In the genomic region with DNA sequence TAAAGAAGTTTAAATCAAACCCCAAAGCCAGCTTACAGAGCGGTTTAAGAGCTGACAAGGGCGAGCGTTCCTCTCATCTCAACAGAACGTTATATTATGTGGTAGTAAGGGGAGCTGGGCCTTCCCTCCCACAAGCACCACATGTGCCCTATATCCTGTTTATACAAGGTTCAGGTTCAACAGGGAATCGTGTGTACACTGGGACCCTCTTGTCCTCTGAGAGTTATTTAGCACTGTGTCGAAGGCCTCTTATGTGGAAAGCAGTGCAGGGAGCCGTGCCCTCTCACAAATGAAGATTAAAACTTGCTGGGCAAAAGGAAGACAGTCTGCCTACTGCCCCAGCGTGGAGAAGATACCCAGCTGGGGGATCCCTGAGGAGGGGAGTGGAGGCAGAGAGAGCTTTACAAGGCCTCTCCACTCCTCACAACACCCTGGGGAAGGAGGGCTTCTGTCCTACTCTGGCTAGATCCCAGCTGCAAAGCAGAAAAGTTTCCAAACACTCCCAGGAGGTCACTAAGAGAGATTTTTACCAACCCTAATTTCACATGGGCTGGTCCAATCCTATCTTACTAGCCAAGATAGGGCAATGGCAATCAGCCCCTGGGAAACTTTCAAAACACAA, we compare ENCODE assay signal across 8 cellular contexts. TPM values are rescaled to one million over a fixed set of nuclear protein-coding genes. Genes with fewer than 3 reads are reported as not detected.
DNase-seq lines count a peak whose midpoint lies in the region; ATAC-seq, FAIRE-seq and TF ChIP-seq lines count a peak whose summit lies in the region.

No MANE protein-coding gene starts in this region.

- no peak for TF ChIP-seq EP300 in K562 (IDR thresholded peaks at IDR 0.05; ENCODE audit: low read length)

- no peaks in the 10 kb centered on the region for H3K36me3 ChIP-seq in CD8-positive, alpha-beta T cell (ENCODE audit: insufficient read depth, low read length)
- peaks cover 51% of the 10 kb centered on the region; the same call in 2 of the 3 replicates for H3K36me3 ChIP-seq in K562 (ENCODE audit: control insufficient read depth, insufficient read depth, low read length)

- no peaks in the 10 kb centered on the region for H3K9me3 Mint-ChIP-seq in CD8-positive, alpha-beta T cell
- no peaks in the 10 kb centered on the region for H3K9me3 Mint-ChIP-seq in mesothelial cell of epicardium

- peaks cover 52% of the 10 kb centered on the region for H3K36me3 Mint-ChIP-seq in CD8-positive, alpha-beta T cell
- peaks cover 9% of the 10 kb centered on the region for H3K36me3 Mint-ChIP-seq in mesothelial cell of epicardium

- no peaks in the 10 kb centered on the region for H3K9me3 ChIP-seq in CD8-positive, alpha-beta T cell (ENCODE audit: low read length)
- no peaks in the 10 kb centered on the region for H3K9me3 ChIP-seq in K562 (replicated peaks; ENCODE audit: control insufficient read depth, insufficient read depth, low read depth, low read length)

- peak; percentile 69 for FAIRE-seq in K562 (lab: Jason Lieb, UNC)

- POLR2A ChIA-PET in CD8-positive, alpha-beta T cell (lab: Charles Lee), result interaction anchor here (0.6 to 6.5 kb wide), 5 partner anchors 11 to 336 kb away, joined by 3 to 66 read pairs (median 3); no protein-coding TSS in a partner anchor
- POLR2A ChIA-PET in K562 (lab: Yijun Ruan, JAX), result interaction anchor here (0.7 to 2.3 kb wide), 8 partner anchors 8 to 438 kb away, joined by 3 to 20 read pairs (median 3); no protein-coding TSS in a partner anchor

- no peak for TF ChIP-seq POLR2A in K562 (conservative IDR thresholded peaks at IDR 0.05)

- 30% methylated on average over 8 of the region's 8 CpGs for WGBS in K562 (ENCODE audit: insufficient coverage, low coverage, missing lambda C conversion rate)

- TF ChIP-seq CTCF in CD8-positive, alpha-beta T cell (IDR thresholded peaks at IDR 0.05), result no peak
- TF ChIP-seq CTCF in K562 (IDR thresholded peaks at IDR 0.05 in 2 of 3, conservative IDR thresholded peaks at IDR 0.05 in 1 of 3; ENCODE audit: insufficient read depth in 2 of 3, low read depth in 1 of 3, low read length in 3 of 3) (no peak), mesothelial cell of epicardium (IDR thresholded peaks at IDR 0.05; ENCODE audit: unreplicated experiment) (no peak)

- H2AFZ ChIP-seq in K562 (ENCODE audit: low read depth, low read length), result no peak overlapping the region

- H3K4me2 ChIP-seq in K562 (ENCODE audit: insufficient read depth, low read length), result peak overlapping the region; percentile 92

- H3K9ac ChIP-seq in K562 (ENCODE audit: insufficient read depth in 1 of 2, low read depth in 2 of 2, low read length in 2 of 2), result peak overlapping the region; percentile 45 to 98; a peak in 3 of 4 replicates

- in situ Hi-C loops in K562 (cut with MboI), result no loop called here

- no peaks in the 10 kb centered on the region for H3K27me3 Mint-ChIP-seq in CD8-positive, alpha-beta T cell (ENCODE audit: low read depth)
- no peaks in the 10 kb centered on the region for H3K27me3 Mint-ChIP-seq in mesothelial cell of epicardium (ENCODE audit: low read depth)

- intact Hi-C loops in CD8-positive, alpha-beta T cell (cut with DNase I, micrococcal nuclease), result loop anchor here (2.0 to 10.0 kb wide), 7 partner anchors 14 to 1272 kb away; partner anchors contain the start of genes RPLP1 (in 2 of the 2), ANP32A (in 1 of the 2) and KIF23 (in 1 of the 2)
- intact Hi-C loops in K562 (cut with micrococcal nuclease), result no loop called here

- no peaks in the 10 kb centered on the region for H3K27me3 ChIP-seq in CD8-positive, alpha-beta T cell (ENCODE audit: insufficient read depth, low read length)
- no peaks in the 10 kb centered on the region for H3K27me3 ChIP-seq in K562 (ENCODE audit: control insufficient read depth in 2 of 2, insufficient read depth in 2 of 2, low read length in 2 of 2)

- H3K27ac ChIP-seq in CD8-positive, alpha-beta T cell (ENCODE audit: low read depth, low read length), result peak overlapping the region; percentile 76
- peak overlapping the region; percentile 44; the same call in 1 of the 3 replicates for H3K27ac ChIP-seq in K562 (ENCODE audit: extremely low read depth, low read depth, low read length)

- peaks cover 74% of the 10 kb centered on the region for H3K4me1 Mint-ChIP-seq in CD8-positive, alpha-beta T cell (ENCODE audit: low read depth)
- peaks cover 58% of the 10 kb centered on the region for H3K4me1 Mint-ChIP-seq in mesothelial cell of epicardium

- peak in 2 of 7 experiments; percentile 17 to 58 for DNase-seq in CD8-positive, alpha-beta T cell
- DNase-seq in NCI-H1092 (lab: John Stamatoyannopoulos, UW), result peak; percentile 12
- DNase-seq in K562 (ENCODE audit: extremely low read depth in 1 of 4, low spot score in 3 of 4), result peak in 1 of 4 experiments; percentile 25
- no peak for DNase-seq in mesothelial cell of epicardium (ENCODE audit: low spot score in 2 of 2, unreplicated experiment in 2 of 2)
- DNase-seq in ecto neural progenitor cell (ENCODE audit: low spot score), result no peak
- no peak for DNase-seq in NCI-H524 treated with DMSO at 0.1 percent for 48 hours (lab: John Stamatoyannopoulos, UW)
- no peak for DNase-seq in UCSD-AML1 (lab: John Stamatoyannopoulos, UW; ENCODE audit: unreplicated experiment)

- peak overlapping the region; percentile 99 for H3K4me3 Mint-ChIP-seq in CD8-positive, alpha-beta T cell
- H3K4me3 Mint-ChIP-seq in mesothelial cell of epicardium, result peak overlapping the region; percentile 99

- no peak for ATAC-seq in CD8-positive, alpha-beta T cell
- ATAC-seq in K562 (no peak), HG03342 (IDR thresholded peaks at IDR 0.05; ENCODE audit: unreplicated experiment) (no peak)

- H3K27ac Mint-ChIP-seq in CD8-positive, alpha-beta T cell, result peak overlapping the region; percentile 84
- peak overlapping the region; percentile 82 for H3K27ac Mint-ChIP-seq in mesothelial cell of epicardium

- no TSS peak for BruUV-seq in K562 (replicated peaks; lab: Mats Ljungman, UMichigan)

- peaks cover 83% of the 10 kb centered on the region for H3K79me2 ChIP-seq in K562 (ENCODE audit: control insufficient read depth, insufficient read depth, low read length)

- CTCF ChIA-PET in CD8-positive, alpha-beta T cell (lab: Charles Lee), result interaction anchor here (0.7 to 2.0 kb wide), 4 partner anchors 8 to 632 kb away, joined by 3 to 5 read pairs (median 4); no protein-coding TSS in a partner anchor
- CTCF ChIA-PET in K562 (lab: Yijun Ruan, JAX; ENCODE audit: low intra/inter-chr PET ratio), result no interaction called here

- no peaks in the 10 kb centered on the region for H3K9me1 ChIP-seq in K562 (ENCODE audit: control insufficient read depth, insufficient read depth, low read length)

- H4K20me1 ChIP-seq in K562 (replicated peaks; ENCODE audit: control insufficient read depth, insufficient read depth, low read length), result peaks cover 40% of the 10 kb centered on the region

- no peak for TF ChIP-seq RAD21 in K562 (CRISPR knock-in tag; conservative IDR thresholded peaks at IDR 0.05 in 1 of 2, IDR thresholded peaks at IDR 0.05 in 1 of 2)

- peak overlapping the region; percentile 89 for H3K4me3 ChIP-seq in CD8-positive, alpha-beta T cell (ENCODE audit: low read depth, low read length)
- H3K4me3 ChIP-seq in K562, result peak overlapping the region; percentile 75

- H3K4me1 ChIP-seq in CD8-positive, alpha-beta T cell (ENCODE audit: insufficient read depth, low read length), result peaks cover 63% of the 10 kb centered on the region
- H3K4me1 ChIP-seq in K562 (replicated peaks in 1 of 2; ENCODE audit: control insufficient read depth in 2 of 2, insufficient read depth in 2 of 2, low read length in 2 of 2), result peaks cover 64 to 70% of the 10 kb centered on the region in 2 experiments

TF ChIP-seq in K562, 482 proteins besides CTCF, POLR2A, EP300 and RAD21 (continues in another document):
- TF ChIP-seq, protein P1, sequence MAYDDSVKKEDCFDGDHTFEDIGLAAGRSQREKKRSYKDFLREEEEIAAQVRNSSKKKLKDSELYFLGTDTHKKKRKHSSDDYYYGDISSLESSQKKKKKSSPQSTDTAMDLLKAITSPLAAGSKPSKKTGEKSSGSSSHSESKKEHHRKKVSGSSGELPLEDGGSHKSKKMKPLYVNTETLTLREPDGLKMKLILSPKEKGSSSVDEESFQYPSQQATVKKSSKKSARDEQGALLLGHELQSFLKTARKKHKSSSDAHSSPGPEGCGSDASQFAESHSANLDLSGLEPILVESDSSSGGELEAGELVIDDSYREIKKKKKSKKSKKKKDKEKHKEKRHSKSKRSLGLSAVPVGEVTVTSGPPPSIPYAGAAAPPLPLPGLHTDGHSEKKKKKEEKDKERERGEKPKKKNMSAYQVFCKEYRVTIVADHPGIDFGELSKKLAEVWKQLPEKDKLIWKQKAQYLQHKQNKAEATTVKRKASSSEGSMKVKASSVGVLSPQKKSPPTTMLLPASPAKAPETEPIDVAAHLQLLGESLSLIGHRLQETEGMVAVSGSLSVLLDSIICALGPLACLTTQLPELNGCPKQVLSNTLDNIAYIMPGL (CRISPR knock-in tag; IDR thresholded peaks at IDR 0.05), result no peak

RNA-seq across cellular contexts. Expression of gene TLE3, which starts 2.9 kb away (rescaled TPM):
- 100 to 1,000 TPM; 198 to 201 TPM for total RNA-seq in CD8-positive, alpha-beta T cell
- total RNA-seq in K562 (2011; cell fraction: chromatin; rRNA removed; ENCODE audit: low replicate concordance), result 47.5 and 98.2 TPM in 2 replicates
- 56.7 and 69.2 TPM in 2 replicates for total RNA-seq in K562 (2011; cell fraction: nucleolus; rRNA removed)
- 49.1 and 56.6 TPM in 2 replicates for total RNA-seq in K562 (2011; cell fraction: nucleoplasm; rRNA removed)
- total RNA-seq in K562 (2014; rRNA removed), result 26.9 and 31.6 TPM in 2 replicates
- total RNA-seq in K562 (2014; rRNA removed; fragmentation: Illumina TruSeq; extraction: Trizol), result 13.4 and 14.2 TPM in 2 replicates
- 14.1 and 14.3 TPM in 2 replicates for total RNA-seq in K562 (2015; rRNA removed; fragmentation: Illumina TruSeq; extraction: Trizol)
- total RNA-seq in K562 (2021), result 78.3 and 84.2 TPM in 2 replicates
- 6.4 and 14.8 TPM in 2 replicates for polyA plus RNA-seq in K562 (2011; rRNA removed)
- polyA plus RNA-seq in K562 (2011; cell fraction: cytosol; rRNA removed), result 8.4 and 9.7 TPM in 2 replicates
- polyA plus RNA-seq in K562 (2011; cell fraction: nucleus; rRNA removed), result 34.5 and 47.6 TPM in 2 replicates
- polyA plus RNA-seq in K562 (2012), result 33.7 and 52.9 TPM in 2 replicates
- polyA plus RNA-seq in K562 (2014; fragmentation: Illumina TruSeq; extraction: Trizol), result 14.4 and 30.2 TPM in 2 replicates
- 1 to 10 TPM; 1.5 to 2.3 TPM for polyA plus RNA-seq in K562 (2014; fragmentation: Nextera tagmentation; extraction: Ambion mirVana)
- polyA plus RNA-seq in K562 (2014; rRNA removed), result 21.1 and 25.2 TPM in 2 replicates
- polyA minus RNA-seq in K562 (2011; rRNA and poly(A)+ RNA removed), result 32.3 and 47.1 TPM in 2 replicates
- polyA minus RNA-seq in K562 (2011; cell fraction: cytosol; rRNA and poly(A)+ RNA removed), result 34.6 and 56.1 TPM in 2 replicates
- polyA minus RNA-seq in K562 (2011; cell fraction: nucleus; rRNA and poly(A)+ RNA removed), result 45.1 and 56.8 TPM in 2 replicates
- 147 to 165 TPM (median 156 TPM) in 3 replicates for total RNA-seq in mesothelial cell of epicardium
